Comparison of ENCODE assay signal across 1 cellular context in the genomic region with DNA sequence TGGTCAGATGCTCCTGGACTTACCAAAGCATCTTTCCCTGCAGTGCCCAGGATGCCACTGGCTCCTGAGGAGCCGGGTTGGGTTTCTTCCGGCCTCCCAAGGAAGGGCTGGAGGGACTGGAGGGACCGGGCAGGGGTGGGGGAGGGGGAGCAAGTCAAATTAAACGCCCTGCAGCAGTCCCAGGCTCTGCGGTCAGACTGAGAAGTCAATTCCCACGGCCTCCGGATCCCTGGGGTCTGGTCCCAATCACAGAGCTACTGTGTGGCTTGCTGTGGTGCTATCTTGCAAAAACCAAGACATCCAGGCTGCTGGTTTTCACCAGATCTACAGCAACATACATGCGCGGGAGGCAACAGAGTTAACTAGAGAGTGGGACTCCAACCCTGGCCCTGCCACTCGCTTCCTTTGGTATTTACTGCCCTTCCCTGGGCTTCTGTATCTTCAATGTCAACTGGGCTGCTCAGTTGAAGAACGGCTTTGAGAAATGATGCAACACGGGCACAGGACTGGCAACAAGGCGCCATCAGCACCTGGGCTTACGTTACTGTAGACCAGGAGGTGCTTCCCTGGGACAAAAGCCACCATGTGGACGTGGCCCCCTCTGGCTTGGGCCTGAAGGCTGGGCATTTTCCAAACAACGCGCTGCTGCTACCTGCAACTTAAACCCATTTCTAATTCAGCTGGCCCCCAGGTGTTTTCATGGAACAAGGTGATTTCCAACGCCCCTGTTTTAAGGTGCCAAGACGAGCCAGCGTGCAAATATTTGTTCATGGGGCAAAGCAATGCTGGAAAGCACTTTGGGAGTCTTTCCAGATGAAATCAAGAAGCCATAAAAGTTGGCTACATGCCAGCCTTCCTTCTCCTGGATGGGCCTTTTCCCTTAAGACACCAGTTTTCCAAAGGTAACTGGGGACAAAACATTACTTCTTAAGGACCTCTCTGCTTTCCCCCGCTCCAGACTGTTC.
TF ChIP-seq lines count a peak whose summit lies in the region.

No MANE protein-coding gene starts in this region.

TF ChIP-seq in HCT116, 20 proteins besides CTCF, POLR2A, EP300 and RAD21 (continued from another document):
- TF ChIP-seq, protein P1, sequence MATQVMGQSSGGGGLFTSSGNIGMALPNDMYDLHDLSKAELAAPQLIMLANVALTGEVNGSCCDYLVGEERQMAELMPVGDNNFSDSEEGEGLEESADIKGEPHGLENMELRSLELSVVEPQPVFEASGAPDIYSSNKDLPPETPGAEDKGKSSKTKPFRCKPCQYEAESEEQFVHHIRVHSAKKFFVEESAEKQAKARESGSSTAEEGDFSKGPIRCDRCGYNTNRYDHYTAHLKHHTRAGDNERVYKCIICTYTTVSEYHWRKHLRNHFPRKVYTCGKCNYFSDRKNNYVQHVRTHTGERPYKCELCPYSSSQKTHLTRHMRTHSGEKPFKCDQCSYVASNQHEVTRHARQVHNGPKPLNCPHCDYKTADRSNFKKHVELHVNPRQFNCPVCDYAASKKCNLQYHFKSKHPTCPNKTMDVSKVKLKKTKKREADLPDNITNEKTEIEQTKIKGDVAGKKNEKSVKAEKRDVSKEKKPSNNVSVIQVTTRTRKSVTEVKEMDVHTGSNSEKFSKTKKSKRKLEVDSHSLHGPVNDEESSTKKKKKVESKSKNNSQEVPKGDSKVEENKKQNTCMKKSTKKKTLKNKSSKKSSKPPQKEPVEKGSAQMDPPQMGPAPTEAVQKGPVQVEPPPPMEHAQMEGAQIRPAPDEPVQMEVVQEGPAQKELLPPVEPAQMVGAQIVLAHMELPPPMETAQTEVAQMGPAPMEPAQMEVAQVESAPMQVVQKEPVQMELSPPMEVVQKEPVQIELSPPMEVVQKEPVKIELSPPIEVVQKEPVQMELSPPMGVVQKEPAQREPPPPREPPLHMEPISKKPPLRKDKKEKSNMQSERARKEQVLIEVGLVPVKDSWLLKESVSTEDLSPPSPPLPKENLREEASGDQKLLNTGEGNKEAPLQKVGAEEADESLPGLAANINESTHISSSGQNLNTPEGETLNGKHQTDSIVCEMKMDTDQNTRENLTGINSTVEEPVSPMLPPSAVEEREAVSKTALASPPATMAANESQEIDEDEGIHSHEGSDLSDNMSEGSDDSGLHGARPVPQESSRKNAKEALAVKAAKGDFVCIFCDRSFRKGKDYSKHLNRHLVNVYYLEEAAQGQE (IDR thresholded peaks at IDR 0.05; ENCODE audit: low read depth), result no peak
- TF ChIP-seq EZH2phosphoT487 (IDR thresholded peaks at IDR 0.05; ENCODE audit: borderline replicate concordance) (no peak), EZH2 (IDR thresholded peaks at IDR 0.05) (no peak), CBX3 (IDR thresholded peaks at IDR 0.05; ENCODE audit: low read depth) (no peak), CEBPB (IDR thresholded peaks at IDR 0.05; ENCODE audit: low read depth) (no peak), SP1 (IDR thresholded peaks at IDR 0.05; ENCODE audit: low read depth) (no peak), SIN3A (IDR thresholded peaks at IDR 0.05; ENCODE audit: low read depth) (no peak), POLR2AphosphoS5 (IDR thresholded peaks at IDR 0.05; ENCODE audit: low read depth, low read length) (no peak), ZFX (IDR thresholded peaks at IDR 0.05) (no peak), ELF1 (IDR thresholded peaks at IDR 0.05; ENCODE audit: borderline replicate concordance, low read depth) (no peak)
- TF ChIP-seq, protein P2, sequence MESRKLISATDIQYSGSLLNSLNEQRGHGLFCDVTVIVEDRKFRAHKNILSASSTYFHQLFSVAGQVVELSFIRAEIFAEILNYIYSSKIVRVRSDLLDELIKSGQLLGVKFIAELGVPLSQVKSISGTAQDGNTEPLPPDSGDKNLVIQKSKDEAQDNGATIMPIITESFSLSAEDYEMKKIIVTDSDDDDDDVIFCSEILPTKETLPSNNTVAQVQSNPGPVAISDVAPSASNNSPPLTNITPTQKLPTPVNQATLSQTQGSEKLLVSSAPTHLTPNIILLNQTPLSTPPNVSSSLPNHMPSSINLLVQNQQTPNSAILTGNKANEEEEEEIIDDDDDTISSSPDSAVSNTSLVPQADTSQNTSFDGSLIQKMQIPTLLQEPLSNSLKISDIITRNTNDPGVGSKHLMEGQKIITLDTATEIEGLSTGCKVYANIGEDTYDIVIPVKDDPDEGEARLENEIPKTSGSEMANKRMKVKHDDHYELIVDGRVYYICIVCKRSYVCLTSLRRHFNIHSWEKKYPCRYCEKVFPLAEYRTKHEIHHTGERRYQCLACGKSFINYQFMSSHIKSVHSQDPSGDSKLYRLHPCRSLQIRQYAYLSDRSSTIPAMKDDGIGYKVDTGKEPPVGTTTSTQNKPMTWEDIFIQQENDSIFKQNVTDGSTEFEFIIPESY (IDR thresholded peaks at IDR 0.05; ENCODE audit: extremely low read depth, insufficient replicate concordance, low read length), result no peak
- TF ChIP-seq, protein P3, sequence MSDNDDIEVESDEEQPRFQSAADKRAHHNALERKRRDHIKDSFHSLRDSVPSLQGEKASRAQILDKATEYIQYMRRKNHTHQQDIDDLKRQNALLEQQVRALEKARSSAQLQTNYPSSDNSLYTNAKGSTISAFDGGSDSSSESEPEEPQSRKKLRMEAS (IDR thresholded peaks at IDR 0.05), result no peak
- TF ChIP-seq, protein P4, sequence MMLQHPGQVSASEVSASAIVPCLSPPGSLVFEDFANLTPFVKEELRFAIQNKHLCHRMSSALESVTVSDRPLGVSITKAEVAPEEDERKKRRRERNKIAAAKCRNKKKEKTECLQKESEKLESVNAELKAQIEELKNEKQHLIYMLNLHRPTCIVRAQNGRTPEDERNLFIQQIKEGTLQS (IDR thresholded peaks at IDR 0.05), result no peak
TF ChIP-seq in HCT116: peak in this region for 0.
